ENCODE assay signal across 2 cellular contexts in genomic region chr16:11316331-11317015, GRCh38.
A peak's percentile ranks its signal among the peaks of the same experiment; 100 is the strongest.
TF ChIP-seq lines count a peak whose summit lies in the region.

No MANE protein-coding gene starts in this region.

TF ChIP-seq in IMR-90, 13 proteins besides CTCF, POLR2A, EP300 and RAD21:
- TF ChIP-seq FOS (IDR thresholded peaks at IDR 0.05; ENCODE audit: low read depth, low read length) = no peak
- no peak for TF ChIP-seq CEBPB (IDR thresholded peaks at IDR 0.05; ENCODE audit: low read depth, low read length)
- TF ChIP-seq CHD1 (IDR thresholded peaks at IDR 0.05; ENCODE audit: low read depth, low read length) = no peak
- TF ChIP-seq, protein P1, sequence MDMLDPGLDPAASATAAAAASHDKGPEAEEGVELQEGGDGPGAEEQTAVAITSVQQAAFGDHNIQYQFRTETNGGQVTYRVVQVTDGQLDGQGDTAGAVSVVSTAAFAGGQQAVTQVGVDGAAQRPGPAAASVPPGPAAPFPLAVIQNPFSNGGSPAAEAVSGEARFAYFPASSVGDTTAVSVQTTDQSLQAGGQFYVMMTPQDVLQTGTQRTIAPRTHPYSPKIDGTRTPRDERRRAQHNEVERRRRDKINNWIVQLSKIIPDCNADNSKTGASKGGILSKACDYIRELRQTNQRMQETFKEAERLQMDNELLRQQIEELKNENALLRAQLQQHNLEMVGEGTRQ (IDR thresholded peaks at IDR 0.05; ENCODE audit: low read depth, low read length) = no peak
- TF ChIP-seq BHLHE40 (IDR thresholded peaks at IDR 0.05; ENCODE audit: low read depth, low read length) = no peak
- TF ChIP-seq RFX5 (IDR thresholded peaks at IDR 0.05; ENCODE audit: low read depth, low read length) = no peak
- TF ChIP-seq MXI1 (IDR thresholded peaks at IDR 0.05; ENCODE audit: borderline replicate concordance, low read depth, low read length) = no peak

TF ChIP-seq in H1, 55 proteins besides CTCF, POLR2A, EP300 and RAD21:
- TF ChIP-seq PHF8 (conservative IDR thresholded peaks at IDR 0.05; ENCODE audit: low read depth, low read length) (no peak), SAP30 (IDR thresholded peaks at IDR 0.05; ENCODE audit: insufficient read depth, insufficient replicate concordance, low read length) (no peak), GABPA (IDR thresholded peaks at IDR 0.05; ENCODE audit: borderline replicate concordance, insufficient read depth, low read length) (0 out of 2 replicates have a peak, but pooled peaks have one; percentile 17), SIN3A (conservative IDR thresholded peaks at IDR 0.05 in 1 of 2, IDR thresholded peaks at IDR 0.05 in 1 of 2; ENCODE audit: low read depth in 1 of 2, low read length in 2 of 2) (no peak; a peak in 1 of 4 replicates), NRF1 (IDR thresholded peaks at IDR 0.05; ENCODE audit: low read depth, low read length) (no peak), TBP (IDR thresholded peaks at IDR 0.05; ENCODE audit: low read depth, low read length) (peak; percentile 28; the same call in 1 of the 2 replicates), ZNF274 (IDR thresholded peaks at IDR 0.05; ENCODE audit: borderline replicate concordance, extremely low read depth, low read length) (no peak), SP4 (IDR thresholded peaks at IDR 0.05; ENCODE audit: low read length) (no peak), CHD1 (IDR thresholded peaks at IDR 0.05; ENCODE audit: low read depth, low read length) (no peak), CEBPB (IDR thresholded peaks at IDR 0.05; ENCODE audit: low read depth, low read length) (no peak), SIRT6 (IDR thresholded peaks at IDR 0.05; ENCODE audit: low read length) (no peak), RFX5 (IDR thresholded peaks at IDR 0.05; ENCODE audit: borderline replicate concordance, low read depth, low read length) (no peak), TAF7 (optimal IDR thresholded peaks at IDR 0.05; ENCODE audit: borderline replicate concordance, low read depth, low read length) (peak; percentile 44), TAF1 (IDR thresholded peaks at IDR 0.05; ENCODE audit: low read depth, low read length) (peak; percentile 48; the same call in 1 of the 2 replicates), TEAD4 (IDR thresholded peaks at IDR 0.05; ENCODE audit: low read depth, low read length) (peak; percentile 63; the same call in 1 of the 2 replicates), BRCA1 (IDR thresholded peaks at IDR 0.05; ENCODE audit: low read depth, low read length) (no peak), POLR2AphosphoS5 (IDR thresholded peaks at IDR 0.05; ENCODE audit: low read depth, low read length) (peak; percentile 60; the same call in 1 of the 2 replicates)
TF ChIP-seq in H1: peak in this region for 6.
